ENCODE assay signal across 16 cellular contexts in genomic region chr11:112620621-112621394, GRCh38.
DNase-seq lines count a peak whose midpoint lies in the region; ATAC-seq, FAIRE-seq and TF ChIP-seq lines count a peak whose summit lies in the region.
"Had no signal": no experiment of that assay in that cellular context is flagged by ENCODE, and none has a peak within 500 bp of the region (broad histone marks: within the 10 kb centered on the region; RNA-seq: fewer than 3 reads in every experiment).

No MANE protein-coding gene starts in this region.

- no peak for FAIRE-seq in kidney (lab: Jason Lieb, UNC)
- FAIRE-seq: frontal cortex had no signal

- H3K27ac ChIP-seq in kidney (ENCODE audit: low read depth in 2 of 2, low read length in 2 of 2): no peak overlapping the region
- H3K27ac ChIP-seq: left lung, vagina had no signal

- no peaks in the 10 kb centered on the region for H3K9me3 ChIP-seq in kidney (ENCODE audit: control insufficient read depth in 1 of 2, low read length in 2 of 2)
- H3K9me3 ChIP-seq in BE2C: no peaks in the 10 kb centered on the region
- H3K9me3 ChIP-seq: left lung, vagina had no signal

- TF ChIP-seq CTCF in kidney (IDR thresholded peaks at IDR 0.05; ENCODE audit: borderline replicate concordance, extremely low read depth, insufficient read depth): no peak
- TF ChIP-seq CTCF in BE2C (IDR thresholded peaks at IDR 0.05; ENCODE audit: low read depth, low read length): no peak

- peaks cover 0 to 2% of the 10 kb centered on the region in 2 donors for H3K4me1 ChIP-seq in kidney (ENCODE audit: control insufficient read depth in 1 of 2, insufficient read depth in 1 of 2, low read depth in 1 of 2, low read length in 2 of 2)
- 0 out of 2 replicates have a peak, but pooled peaks cover 9% of the 10 kb centered on the region for H3K4me1 ChIP-seq in BE2C
- H3K4me1 ChIP-seq: left lung had no signal

- peak; percentile 17 for DNase-seq in Daoy (ENCODE audit: low read depth)
- peak; percentile 44 for DNase-seq in kidney tubule cell (ENCODE audit: low spot score)
- DNase-seq in kidney: no peak
- DNase-seq in OCI-M1 (lab: John Stamatoyannopoulos, UW): no peak
- DNase-seq in BE2C: no peak
- no peak for DNase-seq in UCSD-AML1 (lab: John Stamatoyannopoulos, UW; ENCODE audit: unreplicated experiment)
- DNase-seq: activated CD4-positive, alpha-beta T cell treated with anti-CD3 and anti-CD28 coated beads, Interleukin-2, amount 50 U/mL, for 4 hours; activated naive CD4-positive, alpha-beta T cell treated with Interleukin-2 at 50 U/mL for 16 hours; left lung; NCI-H1436; nucleus accumbens; SW 1271 had no signal

- no peak overlapping the region for H3K9ac ChIP-seq in kidney (ENCODE audit: low read length in 2 of 2)

- H3K36me3 ChIP-seq in kidney (ENCODE audit: control insufficient read depth in 1 of 2, insufficient read depth in 2 of 2, low read length in 2 of 2): no peaks in the 10 kb centered on the region
- no peaks in the 10 kb centered on the region for H3K36me3 ChIP-seq in BE2C
- H3K36me3 ChIP-seq: left lung, vagina had no signal

- intact Hi-C loops in kidney (cut with DNase I): no loop called here

- ATAC-seq in HG02759 (IDR thresholded peaks at IDR 0.05; ENCODE audit: unreplicated experiment) (peak; percentile 52), SK-N-SH treated with all-trans-retinoic acid at 6 μM for 48 hours (peak; percentile 77)
- ATAC-seq: left lung had no signal

- H3K4me3 ChIP-seq in kidney (ENCODE audit: low read length in 2 of 2) (no peak overlapping the region), BE2C (ENCODE audit: low read depth, low read length) (no peak overlapping the region)
- H3K4me3 ChIP-seq: left lung, vagina had no signal

- no peaks in the 10 kb centered on the region for H3K27me3 ChIP-seq in BE2C
- H3K27me3 ChIP-seq: left lung, vagina had no signal

TF ChIP-seq in SK-N-SH treated with all-trans-retinoic acid at 6 μM for 48 hours, 23 proteins besides CTCF, POLR2A, EP300 and RAD21:
- TF ChIP-seq TSHZ2 (CRISPR knock-in tag; IDR thresholded peaks at IDR 0.05): no peak
- no peak for TF ChIP-seq CSRNP3 (CRISPR knock-in tag; IDR thresholded peaks at IDR 0.05)
- TF ChIP-seq CSDC2 (CRISPR knock-in tag; IDR thresholded peaks at IDR 0.05): no peak
- no peak for TF ChIP-seq ARNTL (CRISPR knock-in tag; IDR thresholded peaks at IDR 0.05; ENCODE audit: borderline replicate concordance, low read depth)
- TF ChIP-seq ZC3H10 (CRISPR knock-in tag; IDR thresholded peaks at IDR 0.05): no peak
- TF ChIP-seq POU6F1 (CRISPR knock-in tag; IDR thresholded peaks at IDR 0.05; ENCODE audit: borderline replicate concordance, low read depth): no peak
- no peak for TF ChIP-seq PATZ1 (CRISPR knock-in tag; IDR thresholded peaks at IDR 0.05; ENCODE audit: borderline replicate concordance)
- TF ChIP-seq ISL1 (CRISPR knock-in tag; IDR thresholded peaks at IDR 0.05): no peak
- no peak for TF ChIP-seq CREB5 (CRISPR knock-in tag; IDR thresholded peaks at IDR 0.05; ENCODE audit: low read depth)
- TF ChIP-seq ZNF70 (CRISPR knock-in tag; IDR thresholded peaks at IDR 0.05): no peak
- no peak for TF ChIP-seq TCF4 (CRISPR knock-in tag; IDR thresholded peaks at IDR 0.05; ENCODE audit: borderline replicate concordance)
- TF ChIP-seq ZFP3 (CRISPR knock-in tag; IDR thresholded peaks at IDR 0.05): no peak
- no peak for TF ChIP-seq ZNF565 (CRISPR knock-in tag; conservative IDR thresholded peaks at IDR 0.05; ENCODE audit: low read depth)

Comparison
In these comparisons a context has a peak if more than half of its experiments do, and no peak if none do; other contexts are left out.
1. DNase-seq: peak in Daoy (single experiment) and kidney tubule cell (single experiment); none in kidney (single experiment), OCI-M1 (single experiment), BE2C (single experiment) and UCSD-AML1 (single experiment).